In genomic region chr6:7833753-7834075, GRCh38 we compare ENCODE assay signal across 26 cellular contexts.
"Had no signal": no experiment of that assay in that cellular context is flagged by ENCODE, and none has a peak within 500 bp of the region (broad histone marks: within the 10 kb centered on the region; RNA-seq: fewer than 3 reads in every experiment).

No MANE protein-coding gene starts in this region.

- H3K27me3 ChIP-seq: Peyer's patch had no signal

- H3K4me1 ChIP-seq: Peyer's patch had no signal

- H3K4me3 ChIP-seq: K562, Peyer's patch had no signal

- H3K4me1 Mint-ChIP-seq: activated B cell treated with CpG ODN at 0.5 μM for 24 hours; activated CD4-positive, alpha-beta T cell treated with anti-CD3 and anti-CD28 coated beads, Interleukin-2, amount 10 ng/mL, durations not matched to agents 24 days and 14 days; activated T-helper 17 cell treated with anti-CD3 and anti-CD28 coated beads, Interleukin-2, amount 50 U/mL, for 72 hours; brain; T-cell had no signal

- H3K27ac Mint-ChIP-seq: activated B cell treated with CpG ODN at 0.5 μM for 24 hours; activated CD4-positive, alpha-beta T cell treated with anti-CD3 and anti-CD28 coated beads, Interleukin-2, amount 10 ng/mL, durations not matched to agents 24 days and 14 days; activated naive CD4-positive, alpha-beta T cell treated with anti-CD3 and anti-CD28 coated beads for 36 hours; activated naive CD8-positive, alpha-beta T cell; activated T-helper 17 cell treated with anti-CD3 and anti-CD28 coated beads, Interleukin-2, amount 50 U/mL, for 72 hours; brain; T-cell had no signal

- H3K4me3 Mint-ChIP-seq: activated B cell treated with CpG ODN at 0.5 μM for 24 hours; activated CD4-positive, alpha-beta T cell treated with anti-CD3 and anti-CD28 coated beads, Interleukin-2, amount 10 ng/mL, durations not matched to agents 24 days and 14 days; activated naive CD4-positive, alpha-beta T cell treated with anti-CD3 and anti-CD28 coated beads for 36 hours; activated naive CD8-positive, alpha-beta T cell; activated T-cell treated with anti-CD3 and anti-CD28 coated beads, Interleukin-2, amount 50 U/mL, for 4 hours; activated T-helper 17 cell treated with anti-CD3 and anti-CD28 coated beads, Interleukin-2, amount 50 U/mL, for 72 hours; brain; T-cell had no signal

- H3K36me3 Mint-ChIP-seq: activated naive CD8-positive, alpha-beta T cell; brain; T-cell had no signal

- H3K36me3 ChIP-seq: Peyer's patch had no signal

- H3K9me3 ChIP-seq: Peyer's patch had no signal

- H3K9me3 Mint-ChIP-seq: activated CD4-positive, alpha-beta T cell treated with anti-CD3 and anti-CD28 coated beads, Interleukin-2, amount 10 ng/mL, durations not matched to agents 24 days and 14 days had no signal

- ATAC-seq: activated T-cell treated with anti-CD3 and anti-CD28 coated beads, Interleukin-2, amount 50 U/mL, for 4 hours; activated T-helper 17 cell treated with anti-CD3 and anti-CD28 coated beads, Interleukin-2, amount 50 U/mL, for 72 hours; K562; T-cell had no signal

- DNase-seq: activated B cell treated with CpG ODN at 0.5 μM for 24 hours; activated CD4-positive, alpha-beta T cell treated with anti-CD3 and anti-CD28 coated beads for 1 hour; activated CD4-positive, alpha-beta T cell treated with anti-CD3 and anti-CD28 coated beads, Interleukin-2, amount 10 ng/mL, durations not matched to agents 24 days and 14 days; activated CD4-positive, alpha-beta T cell treated with anti-CD3 and anti-CD28 coated beads, Interleukin-2, amount 50 U/mL, for 48 hours; activated CD8-positive, alpha-beta memory T cell treated with anti-CD3 and anti-CD28 coated beads for 24 hours; activated gamma-delta T cell; activated naive CD4-positive, alpha-beta T cell treated with anti-CD3 and anti-CD28 coated beads for 36 hours; activated T-cell treated with anti-CD3 and anti-CD28 coated beads, Interleukin-2, amount 50 U/mL, for 4 hours; amygdala; Karpas-422; MM.1S; NCI-H1105; NCI-H1436 treated with DMSO at 0.1 percent for 48 hours; NCI-H187; NCI-H2081; NCI-H510A treated with DMSO at 0.1 percent for 48 hours; Peyer's patch; SIG-M5; T-cell; T-helper 2 cell; T1000 had no signal

- H3K27ac ChIP-seq: Peyer's patch, RWPE1 had no signal

- H3K27me3 Mint-ChIP-seq: brain had no signal
